ENCODE assay signal across 22 cellular contexts in the genomic region with DNA sequence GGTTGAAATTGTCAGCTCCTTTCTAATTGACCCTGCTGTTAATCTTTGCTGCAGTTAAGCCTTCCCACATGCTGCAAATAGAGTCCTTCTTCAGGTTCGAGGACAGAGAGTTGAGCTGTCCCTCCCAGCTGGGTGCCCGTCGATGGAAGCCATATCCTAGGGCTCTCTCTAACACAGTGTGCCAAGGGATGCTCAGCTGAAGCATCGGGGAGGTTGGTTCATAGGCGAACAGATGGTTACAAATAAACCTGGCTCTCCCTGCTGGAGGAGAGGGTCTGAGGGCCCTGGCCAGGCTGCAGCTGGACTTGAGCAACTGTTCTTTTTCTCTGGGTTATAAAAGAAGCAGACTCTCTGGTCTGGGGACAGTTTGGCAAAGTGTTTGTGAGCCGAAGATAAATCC.
"Had no signal": no experiment of that assay in that cellular context is flagged by ENCODE, and none has a peak within 500 bp of the region (broad histone marks: within the 10 kb centered on the region; RNA-seq: fewer than 3 reads in every experiment).

No MANE protein-coding gene starts in this region.

- H3K4me1 Mint-ChIP-seq: activated CD4-positive, alpha-beta memory T cell treated with anti-CD3 and anti-CD28 coated beads, Interleukin-2, amount 10 ng/mL, durations not matched to agents 7 days and 5 days; activated CD4-positive, alpha-beta T cell treated with anti-CD3 and anti-CD28 coated beads, Interleukin-2, amount 10 ng/mL, durations not matched to agents 24 days and 14 days; activated CD8-positive, alpha-beta memory T cell treated with anti-CD3 and anti-CD28 coated beads, Interleukin-2, amount 10 ng/mL, durations not matched to agents 7 days and 5 days; activated naive CD8-positive, alpha-beta T cell treated with anti-CD3 and anti-CD28 coated beads, Interleukin-2, amount 50 U/mL, for 24 hours; naive B cell had no signal

- H3K36me3 ChIP-seq: left lung, uterus had no signal

- H3K4me3 Mint-ChIP-seq: activated CD4-positive, alpha-beta memory T cell treated with anti-CD3 and anti-CD28 coated beads, Interleukin-2, amount 10 ng/mL, durations not matched to agents 7 days and 5 days; activated CD4-positive, alpha-beta T cell treated with anti-CD3 and anti-CD28 coated beads, Interleukin-2, amount 10 ng/mL, durations not matched to agents 24 days and 14 days; activated CD8-positive, alpha-beta memory T cell treated with anti-CD3 and anti-CD28 coated beads, Interleukin-2, amount 10 ng/mL, durations not matched to agents 7 days and 5 days; activated naive CD8-positive, alpha-beta T cell treated with anti-CD3 and anti-CD28 coated beads, Interleukin-2, amount 50 U/mL, for 24 hours; naive B cell had no signal

- H3K27me3 Mint-ChIP-seq: activated CD4-positive, alpha-beta memory T cell treated with anti-CD3 and anti-CD28 coated beads, Interleukin-2, amount 10 ng/mL, durations not matched to agents 7 days and 5 days; activated CD4-positive, alpha-beta T cell treated with anti-CD3 and anti-CD28 coated beads, Interleukin-2, amount 10 ng/mL, durations not matched to agents 24 days and 14 days; activated CD8-positive, alpha-beta memory T cell treated with anti-CD3 and anti-CD28 coated beads, Interleukin-2, amount 10 ng/mL, durations not matched to agents 7 days and 5 days; activated naive CD8-positive, alpha-beta T cell treated with anti-CD3 and anti-CD28 coated beads, Interleukin-2, amount 50 U/mL, for 24 hours had no signal

- H3K4me1 ChIP-seq: left lung, uterus had no signal

- H3K27ac ChIP-seq: left lung, uterus had no signal

- H3K27me3 ChIP-seq: left lung, testis, uterus had no signal

- H3K27ac Mint-ChIP-seq: activated CD4-positive, alpha-beta memory T cell treated with anti-CD3 and anti-CD28 coated beads, Interleukin-2, amount 10 ng/mL, durations not matched to agents 7 days and 5 days; activated CD8-positive, alpha-beta memory T cell treated with anti-CD3 and anti-CD28 coated beads, Interleukin-2, amount 10 ng/mL, durations not matched to agents 7 days and 5 days; activated naive CD8-positive, alpha-beta T cell treated with anti-CD3 and anti-CD28 coated beads, Interleukin-2, amount 50 U/mL, for 24 hours; naive B cell had no signal

- H3K9me3 ChIP-seq: left lung, testis, uterus had no signal

- H3K9me3 Mint-ChIP-seq: activated CD4-positive, alpha-beta memory T cell treated with anti-CD3 and anti-CD28 coated beads, Interleukin-2, amount 10 ng/mL, durations not matched to agents 7 days and 5 days; activated CD4-positive, alpha-beta T cell treated with anti-CD3 and anti-CD28 coated beads, Interleukin-2, amount 10 ng/mL, durations not matched to agents 24 days and 14 days; activated naive CD8-positive, alpha-beta T cell treated with anti-CD3 and anti-CD28 coated beads, Interleukin-2, amount 50 U/mL, for 24 hours had no signal

- H3K36me3 Mint-ChIP-seq: activated CD8-positive, alpha-beta memory T cell treated with anti-CD3 and anti-CD28 coated beads, Interleukin-2, amount 10 ng/mL, durations not matched to agents 7 days and 5 days; naive B cell had no signal

- H3K4me3 ChIP-seq: left lung, lung, testis, uterus had no signal

- ATAC-seq: activated CD8-positive, alpha-beta memory T cell treated with anti-CD3 and anti-CD28 coated beads, Interleukin-2, amount 10 ng/mL, durations not matched to agents 7 days and 5 days; activated naive CD8-positive, alpha-beta T cell treated with anti-CD3 and anti-CD28 coated beads, Interleukin-2, amount 50 U/mL, for 24 hours; esophagus mucosa; left lung had no signal

- DNase-seq: activated CD4-positive, alpha-beta memory T cell treated with anti-CD3 and anti-CD28 coated beads, Interleukin-2, amount 10 ng/mL, durations not matched to agents 7 days and 5 days; activated CD4-positive, alpha-beta T cell treated with anti-CD3 and anti-CD28 coated beads, Interleukin-2, amount 10 ng/mL, durations not matched to agents 24 days and 14 days; activated CD4-positive, CD25-positive, alpha-beta regulatory T cell; activated CD8-positive, alpha-beta memory T cell treated with anti-CD3 and anti-CD28 coated beads, Interleukin-2, amount 10 ng/mL, durations not matched to agents 7 days and 5 days; activated gamma-delta T cell; activated naive CD4-positive, alpha-beta T cell treated with anti-CD3 and anti-CD28 coated beads, Interleukin-2, amount 50 U/mL, for 16 hours; activated naive CD8-positive, alpha-beta T cell treated with anti-CD3 and anti-CD28 coated beads, Interleukin-2, amount 50 U/mL, for 24 hours; activated T-cell treated with anti-CD3 and anti-CD28 coated beads for 4 hours; effector memory CD4-positive, alpha-beta T cell; foreskin melanocyte; hippocampal formation; kidney glomerular epithelial cell; left lung; naive B cell; stimulated activated CD4-positive, alpha-beta T cell treated with anti-CD3 and anti-CD28 coated beads, Interleukin-2, amount 100 ng/mL, for 48 hours; stimulated activated CD8-positive, alpha-beta memory T cell treated with anti-CD3 and anti-CD28 coated beads, Interleukin-4, amount 100 ng/mL, for 48 hours; stimulated activated naive CD4-positive, alpha-beta T cell; testis; trophoblast cell; uterus had no signal
